In the genomic region with DNA sequence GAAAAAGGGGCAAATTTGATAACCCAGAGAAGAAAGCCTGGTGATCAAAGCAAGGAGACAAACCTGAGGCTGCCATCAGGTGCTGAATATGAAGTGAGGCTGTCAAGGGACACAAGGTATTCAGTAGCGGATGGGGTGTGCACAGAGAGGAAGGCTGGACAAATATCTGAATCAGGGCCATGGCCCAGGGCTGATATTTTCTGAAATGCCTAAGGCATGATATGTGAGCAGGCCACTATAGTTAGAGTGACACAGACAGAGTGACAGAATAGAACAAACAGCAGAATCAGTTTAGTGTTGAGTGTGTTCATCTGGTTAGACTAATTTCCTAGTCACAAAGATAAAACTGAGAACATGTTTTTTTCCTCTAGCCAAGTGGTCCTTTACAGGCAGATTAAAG, we compare ENCODE assay signal across 1 cellular context.
TF ChIP-seq lines count a peak whose summit lies in the region.

No MANE protein-coding gene starts in this region.

TF ChIP-seq in GM23338, 12 proteins besides CTCF, POLR2A, EP300 and RAD21 (continued from another document):
- TF ChIP-seq, protein P1, sequence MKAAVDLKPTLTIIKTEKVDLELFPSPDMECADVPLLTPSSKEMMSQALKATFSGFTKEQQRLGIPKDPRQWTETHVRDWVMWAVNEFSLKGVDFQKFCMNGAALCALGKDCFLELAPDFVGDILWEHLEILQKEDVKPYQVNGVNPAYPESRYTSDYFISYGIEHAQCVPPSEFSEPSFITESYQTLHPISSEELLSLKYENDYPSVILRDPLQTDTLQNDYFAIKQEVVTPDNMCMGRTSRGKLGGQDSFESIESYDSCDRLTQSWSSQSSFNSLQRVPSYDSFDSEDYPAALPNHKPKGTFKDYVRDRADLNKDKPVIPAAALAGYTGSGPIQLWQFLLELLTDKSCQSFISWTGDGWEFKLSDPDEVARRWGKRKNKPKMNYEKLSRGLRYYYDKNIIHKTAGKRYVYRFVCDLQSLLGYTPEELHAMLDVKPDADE (IDR thresholded peaks at IDR 0.05): no peak
- no peak for TF ChIP-seq ZNF462 (CRISPR knock-in tag; IDR thresholded peaks at IDR 0.05)
- TF ChIP-seq CREB1 (CRISPR knock-in tag; IDR thresholded peaks at IDR 0.05; ENCODE audit: low read depth): no peak
